In genomic region chr17:31476525-31477416, GRCh38 we compare ENCODE assay signal across 24 cellular contexts.
DNase-seq lines count a peak whose midpoint lies in the region; ATAC-seq, FAIRE-seq and TF ChIP-seq lines count a peak whose summit lies in the region.
"Had no signal": no experiment of that assay in that cellular context is flagged by ENCODE, and none has a peak within 500 bp of the region (broad histone marks: within the 10 kb centered on the region; RNA-seq: fewer than 3 reads in every experiment).

No MANE protein-coding gene starts in this region.

- H3K9me3 ChIP-seq in mammary epithelial cell (replicated peaks; ENCODE audit: insufficient read depth, low read length) (no peaks in the 10 kb centered on the region), breast epithelium (no peaks in the 10 kb centered on the region), K562 (replicated peaks; ENCODE audit: control insufficient read depth, insufficient read depth, low read depth, low read length) (no peaks in the 10 kb centered on the region), pancreas (no peaks in the 10 kb centered on the region)
- H3K9me3 ChIP-seq: HAP-1, Peyer's patch, SJCRH30 had no signal

- no peaks in the 10 kb centered on the region for H3K4me1 Mint-ChIP-seq in stimulated activated naive CD8-positive, alpha-beta T cell treated with anti-CD3 and anti-CD28 coated beads, Interleukin-15, amount 100 ng/mL, for 72 hours

- no peak overlapping the region for H3K4me3 Mint-ChIP-seq in stimulated activated naive CD8-positive, alpha-beta T cell treated with anti-CD3 and anti-CD28 coated beads, Interleukin-15, amount 100 ng/mL, for 72 hours
- H3K4me3 Mint-ChIP-seq: CD8-positive, alpha-beta T cell had no signal

- WGBS in mammary epithelial cell (ENCODE audit: low coverage, missing lambda C conversion rate): 93% methylated on average over 3 of the region's 16 CpGs
- 39% methylated on average over 15 of the region's 16 CpGs for WGBS in K562 (ENCODE audit: insufficient coverage, low coverage, missing lambda C conversion rate)
- WGBS in pancreas, 2 donors: 48 to 51% methylated on average over 16 of the region's 16 CpGs

- H4K20me1 ChIP-seq in mammary epithelial cell (ENCODE audit: insufficient read depth, low read length) (no peaks in the 10 kb centered on the region), K562 (replicated peaks; ENCODE audit: control insufficient read depth, insufficient read depth, low read length) (no peaks in the 10 kb centered on the region)

- no peak for TF ChIP-seq RAD21 in K562 (CRISPR knock-in tag; conservative IDR thresholded peaks at IDR 0.05 in 1 of 2, IDR thresholded peaks at IDR 0.05 in 1 of 2)

- no peak for TF ChIP-seq EP300 in K562 (IDR thresholded peaks at IDR 0.05; ENCODE audit: low read length)

- in situ Hi-C loops in mammary epithelial cell (cut with MboI; ENCODE audit: low sequenced_read_pairs in 2 of 2): no loop called here
- in situ Hi-C loops in K562 (cut with MboI): no loop called here

- H3K27ac ChIP-seq in mammary epithelial cell (ENCODE audit: insufficient read depth, low read depth, low read length) (no peak overlapping the region), breast epithelium (no peak overlapping the region), K562 (ENCODE audit: extremely low read depth, low read depth, low read length) (no peak overlapping the region), pancreas (peak overlapping the region in 2 of 4 donors; percentile 51 to 52)
- H3K27ac ChIP-seq: 22Rv1, Peyer's patch had no signal

- H3K79me2 ChIP-seq in mammary epithelial cell (ENCODE audit: insufficient read depth, low read length) (no peaks in the 10 kb centered on the region), K562 (ENCODE audit: control insufficient read depth, insufficient read depth, low read length) (no peaks in the 10 kb centered on the region)

- H3K9me3 Mint-ChIP-seq in stimulated activated naive CD8-positive, alpha-beta T cell treated with anti-CD3 and anti-CD28 coated beads, Interleukin-15, amount 100 ng/mL, for 72 hours: no peaks in the 10 kb centered on the region
- H3K9me3 Mint-ChIP-seq: CD8-positive, alpha-beta T cell had no signal

- H3K4me1 ChIP-seq in mammary epithelial cell (ENCODE audit: insufficient read depth, low read length) (no peaks in the 10 kb centered on the region), breast epithelium (no peaks in the 10 kb centered on the region), K562 (replicated peaks in 1 of 2; ENCODE audit: control insufficient read depth in 2 of 2, insufficient read depth in 2 of 2, low read length in 2 of 2) (peaks cover 5 to 20% of the 10 kb centered on the region in 2 experiments; a peak in 4 of 5 replicates), pancreas (peaks cover 11 to 36% (median 31%) of the 10 kb centered on the region in 3 donors)
- H3K4me1 ChIP-seq: HAP-1, Peyer's patch had no signal

- H3K27ac Mint-ChIP-seq in stimulated activated naive CD8-positive, alpha-beta T cell treated with anti-CD3 and anti-CD28 coated beads, Interleukin-15, amount 100 ng/mL, for 72 hours: no peak overlapping the region
- H3K27ac Mint-ChIP-seq: CD8-positive, alpha-beta T cell had no signal

- H2AFZ ChIP-seq in mammary epithelial cell (ENCODE audit: low read depth, low read length) (no peak overlapping the region), K562 (ENCODE audit: low read depth, low read length) (peak overlapping the region; percentile 49; the same call in 1 of the 2 replicates)

- POLR2A ChIA-PET in K562 (lab: Yijun Ruan, JAX): interaction anchor here (0.6 to 1.6 kb wide), 2 partner anchors 9 to 395 kb away, joined by 3 to 5 read pairs; no protein-coding TSS in a partner anchor

- H3K4me3 ChIP-seq in mammary epithelial cell (replicated peaks in 1 of 3; ENCODE audit: insufficient read depth in 1 of 3, low read depth in 2 of 3, low read length in 3 of 3): no peak overlapping the region
- no peak overlapping the region for H3K4me3 ChIP-seq in breast epithelium
- H3K4me3 ChIP-seq in K562: no peak overlapping the region
- H3K4me3 ChIP-seq in pancreas: no peak overlapping the region
- H3K4me3 ChIP-seq: HAP-1, Peyer's patch, SJCRH30 had no signal

- H3K9me1 ChIP-seq in K562 (ENCODE audit: control insufficient read depth, insufficient read depth, low read length): no peaks in the 10 kb centered on the region

- CTCF ChIA-PET in mammary epithelial cell (lab: Charles Lee; ENCODE audit: low non-redundant PET): no interaction called here
- CTCF ChIA-PET in K562 (lab: Yijun Ruan, JAX; ENCODE audit: low intra/inter-chr PET ratio): no interaction called here

- dilution Hi-C loops in mammary epithelial cell (cut with HindIII; ENCODE audit: low sequenced_read_pairs): no loop called here

- peaks cover 8% of the 10 kb centered on the region for H3K27me3 Mint-ChIP-seq in stimulated activated naive CD8-positive, alpha-beta T cell treated with anti-CD3 and anti-CD28 coated beads, Interleukin-15, amount 100 ng/mL, for 72 hours

- H3K4me2 ChIP-seq in mammary epithelial cell (ENCODE audit: insufficient read depth, low read depth, low read length) (no peak overlapping the region), K562 (ENCODE audit: insufficient read depth, low read length) (no peak overlapping the region)

- H3K27me3 ChIP-seq in mammary epithelial cell (ENCODE audit: insufficient read depth, low read length) (peaks cover 2% of the 10 kb centered on the region), breast epithelium (no peaks in the 10 kb centered on the region), K562 (ENCODE audit: control insufficient read depth in 2 of 2, insufficient read depth in 2 of 2, low read length in 2 of 2) (peaks cover 0 to 9% of the 10 kb centered on the region in 2 experiments; a peak in 3 of 5 replicates), pancreas (no peaks in the 10 kb centered on the region)
- H3K27me3 ChIP-seq: Peyer's patch, SJCRH30 had no signal

- DNase-seq in mammary epithelial cell (peak; percentile 6), breast epithelium (ENCODE audit: low spot score in 2 of 2) (no peak), K562 (ENCODE audit: extremely low read depth in 1 of 4, low spot score in 3 of 4) (no peak), pancreas (peak in 3 of 6 donors; percentile 38 to 63 (median 51)), activated gamma-delta T cell (lab: John Stamatoyannopoulos, UW) (no peak)
- DNase-seq in stimulated activated naive CD8-positive, alpha-beta T cell treated with anti-CD3 and anti-CD28 coated beads, Interleukin-15, amount 100 ng/mL, for 72 hours: no peak
- no peak for DNase-seq in stimulated activated naive CD8-positive, alpha-beta T cell treated with anti-CD3 and anti-CD28 coated beads, Interleukin-15, Interleukin-2, amounts not matched to agents 100 U/mL and 50 U/mL, for 24 hours
- DNase-seq: ACHN; CD8-positive, alpha-beta T cell; DMS53; GDM1; Kasumi-1; NCI-H1694; NCI-H2081 treated with DMSO at 0.1 percent for 48 hours; NCI-H2171 treated with DMSO at 0.1 percent for 48 hours; NCI-H524 treated with DMSO at 0.1 percent for 48 hours; NCI-H82; Peyer's patch had no signal

- no peak for FAIRE-seq in K562 (lab: Jason Lieb, UNC)
- FAIRE-seq in pancreas (lab: Jason Lieb, UNC): no peak
- FAIRE-seq: D721Med, GM18507 had no signal

- 0 out of 3 replicates have a peak, but pooled peaks have one; percentile 23 for ATAC-seq in K562
- peak; percentile 10 to 32 (median 26) for ATAC-seq in pancreas
- no peak for ATAC-seq in stimulated activated naive CD8-positive, alpha-beta T cell treated with anti-CD3 and anti-CD28 coated beads, Interleukin-15, amount 100 ng/mL, for 72 hours
- ATAC-seq in GM19455 (IDR thresholded peaks at IDR 0.05; ENCODE audit: unreplicated experiment): no peak
- ATAC-seq in stimulated activated naive CD8-positive, alpha-beta T cell treated with anti-CD3 and anti-CD28 coated beads, Interleukin-15, Interleukin-2, amounts not matched to agents 100 U/mL and 50 U/mL, for 24 hours: no peak
- ATAC-seq: CD8-positive, alpha-beta T cell had no signal

- BruUV-seq in mammary epithelial cell (replicated peaks; lab: Mats Ljungman, UMichigan): no TSS peak
- BruUV-seq in K562 (replicated peaks; lab: Mats Ljungman, UMichigan): no TSS peak

- no peak for TF ChIP-seq CTCF in mammary epithelial cell (conservative IDR thresholded peaks at IDR 0.05 in 1 of 2, IDR thresholded peaks at IDR 0.05 in 1 of 2; ENCODE audit: extremely low read depth in 1 of 2, insufficient read depth in 1 of 2, low read depth in 1 of 2, low read length in 2 of 2)
- TF ChIP-seq CTCF in breast epithelium (IDR thresholded peaks at IDR 0.05): no peak
- TF ChIP-seq CTCF in K562 (IDR thresholded peaks at IDR 0.05 in 2 of 3, conservative IDR thresholded peaks at IDR 0.05 in 1 of 3; ENCODE audit: insufficient read depth in 2 of 3, low read depth in 1 of 3, low read length in 3 of 3): no peak
- no peak for TF ChIP-seq CTCF in pancreas (IDR thresholded peaks at IDR 0.05)

- H3K36me3 ChIP-seq in mammary epithelial cell (ENCODE audit: insufficient read depth, low read length): no peaks in the 10 kb centered on the region
- H3K36me3 ChIP-seq in breast epithelium: no peaks in the 10 kb centered on the region
- H3K36me3 ChIP-seq in K562 (ENCODE audit: control insufficient read depth, insufficient read depth, low read length): no peaks in the 10 kb centered on the region
- H3K36me3 ChIP-seq in pancreas: no peaks in the 10 kb centered on the region
- H3K36me3 ChIP-seq: HAP-1, Peyer's patch, SJCRH30 had no signal

- intact Hi-C loops in mammary epithelial cell (cut with micrococcal nuclease) (no loop called here), breast epithelium (cut with DNase I; ENCODE audit: low total_unique reads) (loop anchor here (1.0 kb wide), 1 partner anchor 34 kb away; no protein-coding TSS in a partner anchor), K562 (cut with micrococcal nuclease) (no loop called here), pancreas (cut with DNase I) (no loop called here)

- H3K9ac ChIP-seq in mammary epithelial cell (ENCODE audit: insufficient read depth, low read length): no peak overlapping the region
- peak overlapping the region in 1 of 2 experiments; percentile 10; a peak in 1 of 4 replicates for H3K9ac ChIP-seq in K562 (ENCODE audit: insufficient read depth in 1 of 2, low read depth in 2 of 2, low read length in 2 of 2)

- TF ChIP-seq POLR2A in breast epithelium (IDR thresholded peaks at IDR 0.05) (no peak), K562 (conservative IDR thresholded peaks at IDR 0.05) (no peak)

TF ChIP-seq in K562, 482 proteins besides CTCF, POLR2A, EP300 and RAD21 (continues in another document):
- TF ChIP-seq, protein P1, sequence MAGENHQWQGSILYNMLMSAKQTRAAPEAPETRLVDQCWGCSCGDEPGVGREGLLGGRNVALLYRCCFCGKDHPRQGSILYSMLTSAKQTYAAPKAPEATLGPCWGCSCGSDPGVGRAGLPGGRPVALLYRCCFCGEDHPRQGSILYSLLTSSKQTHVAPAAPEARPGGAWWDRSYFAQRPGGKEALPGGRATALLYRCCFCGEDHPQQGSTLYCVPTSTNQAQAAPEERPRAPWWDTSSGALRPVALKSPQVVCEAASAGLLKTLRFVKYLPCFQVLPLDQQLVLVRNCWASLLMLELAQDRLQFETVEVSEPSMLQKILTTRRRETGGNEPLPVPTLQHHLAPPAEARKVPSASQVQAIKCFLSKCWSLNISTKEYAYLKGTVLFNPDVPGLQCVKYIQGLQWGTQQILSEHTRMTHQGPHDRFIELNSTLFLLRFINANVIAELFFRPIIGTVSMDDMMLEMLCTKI (IDR thresholded peaks at IDR 0.05; ENCODE audit: partially characterized antibody): no peak
- no peak for TF ChIP-seq RFX7 (CRISPR knock-in tag; IDR thresholded peaks at IDR 0.05)

Comparison
In these comparisons a context has a peak if more than half of its experiments do, and no peak if none do; other contexts are left out.
1. ATAC-seq: peak in K562 (single experiment) and pancreas (4 of 4); none in stimulated activated naive CD8-positive, alpha-beta T cell treated with anti-CD3 and anti-CD28 coated beads, Interleukin-15, amount 100 ng/mL, for 72 hours (single experiment), GM19455 (single experiment) and stimulated activated naive CD8-positive, alpha-beta T cell treated with anti-CD3 and anti-CD28 coated beads, Interleukin-15, Interleukin-2, amounts not matched to agents 100 U/mL and 50 U/mL, for 24 hours (single experiment).